Comparison of ENCODE assay signal across 25 cellular contexts in genomic region chr5:77960863-77961396, GRCh38.
A peak's percentile ranks its signal among the peaks of the same experiment; 100 is the strongest.
DNase-seq lines count a peak whose midpoint lies in the region; ATAC-seq and TF ChIP-seq lines count a peak whose summit lies in the region.
"Had no signal": no experiment of that assay in that cellular context is flagged by ENCODE, and none has a peak within 500 bp of the region (broad histone marks: within the 10 kb centered on the region; RNA-seq: fewer than 3 reads in every experiment).

No MANE protein-coding gene starts in this region.

- H3F3A ChIP-seq in neural progenitor cell (ENCODE audit: low read depth): peaks cover 38% of the 10 kb centered on the region

- H3K4me1 Mint-ChIP-seq in activated CD4-positive, alpha-beta T cell treated with anti-CD3 and anti-CD28 coated beads for 36 hours: peaks cover 18% of the 10 kb centered on the region
- peaks cover 8% of the 10 kb centered on the region for H3K4me1 Mint-ChIP-seq in T-helper 17 cell
- H3K4me1 Mint-ChIP-seq in neural progenitor cell: peaks cover 35% of the 10 kb centered on the region
- H3K4me1 Mint-ChIP-seq: memory B cell had no signal

- H3K9me3 ChIP-seq in T-helper 17 cell (ENCODE audit: control insufficient read depth, low read length, poor library complexity, severe bottlenecking) (no peaks in the 10 kb centered on the region), neural progenitor cell (ENCODE audit: low read depth) (no peaks in the 10 kb centered on the region)
- H3K9me3 ChIP-seq: colonic mucosa, HAP-1, heart right ventricle, ovary, sigmoid colon, SK-N-SH, upper lobe of right lung had no signal

- H3K4me2 ChIP-seq in neural progenitor cell: no peak overlapping the region
- H3K4me2 ChIP-seq: SK-N-SH had no signal

- no peak overlapping the region for H3K9ac ChIP-seq in neural progenitor cell
- H3K9ac ChIP-seq: SK-N-SH had no signal

- no peak overlapping the region for H3K27ac ChIP-seq in neural progenitor cell
- H3K27ac ChIP-seq: colonic mucosa, heart right ventricle, ovary, sigmoid colon, upper lobe of right lung had no signal

- peaks cover 45% of the 10 kb centered on the region for H3K4me1 ChIP-seq in neural progenitor cell
- H3K4me1 ChIP-seq: colonic mucosa, upper lobe of right lung had no signal

- DNase-seq in activated CD4-positive, alpha-beta T cell treated with anti-CD3 and anti-CD28 coated beads for 36 hours: no peak
- no peak for DNase-seq in activated CD4-positive, alpha-beta T cell treated with anti-CD3 and anti-CD28 coated beads, Interleukin-2, amount 50 U/mL, for 1 hour
- DNase-seq in NCI-H1436 treated with DMSO at 0.1 percent for 48 hours (lab: John Stamatoyannopoulos, UW) (peak; percentile 66), T-helper 17 cell (no peak), neural progenitor cell (ENCODE audit: low spot score) (peak; percentile 27), AG08396 (ENCODE audit: low spot score) (no peak)
- DNase-seq: activated CD4-positive, alpha-beta T cell treated with anti-CD3 and anti-CD28 coated beads for 4 hours; activated T-cell treated with anti-CD3 and anti-CD28 coated beads, Interleukin-2, amount 50 U/mL, for 1 hour; CD4-positive, alpha-beta T cell; colonic mucosa; heart right ventricle; Karpas-422; NCI-H345; ovary; sigmoid colon; SK-N-SH; T-helper 9 cell; upper lobe of right lung had no signal

- H3K79me2 ChIP-seq in neural progenitor cell (ENCODE audit: low read depth): no peaks in the 10 kb centered on the region

- no peak overlapping the region for H2AFZ ChIP-seq in neural progenitor cell (replicated peaks)

- ATAC-seq in activated CD4-positive, alpha-beta T cell treated with anti-CD3 and anti-CD28 coated beads for 36 hours: peak; percentile 57
- peak; percentile 61 for ATAC-seq in T-helper 17 cell
- ATAC-seq in HG03097 (IDR thresholded peaks at IDR 0.05; ENCODE audit: low FRiP score, unreplicated experiment): no peak
- no peak for ATAC-seq in GM18511 (IDR thresholded peaks at IDR 0.05; ENCODE audit: unreplicated experiment)
- ATAC-seq: heart right ventricle; naive thymus-derived CD4-positive, alpha-beta T cell; upper lobe of right lung had no signal

- no peaks in the 10 kb centered on the region for H3K9me3 Mint-ChIP-seq in activated CD4-positive, alpha-beta T cell treated with anti-CD3 and anti-CD28 coated beads for 36 hours (ENCODE audit: low read depth)
- peaks cover 4% of the 10 kb centered on the region for H3K9me3 Mint-ChIP-seq in neural progenitor cell
- H3K9me3 Mint-ChIP-seq: activated naive CD4-positive, alpha-beta T cell treated with anti-CD3 and anti-CD28 coated beads for 36 hours; CD4-positive, alpha-beta T cell; memory B cell; naive thymus-derived CD4-positive, alpha-beta T cell; stimulated activated naive CD8-positive, alpha-beta T cell treated with anti-CD3 and anti-CD28 coated beads, Interleukin-15, Interleukin-2, amounts not matched to agents 100 ng/mL and 50 ng/mL, for 24 hours had no signal

- POLR2A ChIA-PET in activated CD4-positive, alpha-beta T cell treated with anti-CD3 and anti-CD28 coated beads for 36 hours (lab: Charles Lee): interaction anchor here (0.6 kb wide), 1 partner anchor 243 kb away, joined by 4 read pairs; no protein-coding TSS in a partner anchor

- peaks cover 26% of the 10 kb centered on the region for H3K27me3 Mint-ChIP-seq in activated CD4-positive, alpha-beta T cell treated with anti-CD3 and anti-CD28 coated beads for 36 hours
- peaks cover 36% of the 10 kb centered on the region for H3K27me3 Mint-ChIP-seq in T-helper 17 cell
- H3K27me3 Mint-ChIP-seq in neural progenitor cell (ENCODE audit: insufficient read depth, low read depth): peaks cover 44% of the 10 kb centered on the region

- CTCF ChIA-PET in activated CD4-positive, alpha-beta T cell treated with anti-CD3 and anti-CD28 coated beads for 36 hours (lab: Charles Lee): no interaction called here

- H3K4me3 Mint-ChIP-seq in activated CD4-positive, alpha-beta T cell treated with anti-CD3 and anti-CD28 coated beads for 36 hours: no peak overlapping the region
- no peak overlapping the region for H3K4me3 Mint-ChIP-seq in T-helper 17 cell
- H3K4me3 Mint-ChIP-seq in neural progenitor cell: no peak overlapping the region
- H3K4me3 Mint-ChIP-seq: activated naive CD4-positive, alpha-beta T cell treated with anti-CD3 and anti-CD28 coated beads for 36 hours; CD4-positive, alpha-beta T cell; memory B cell; stimulated activated naive CD8-positive, alpha-beta T cell treated with anti-CD3 and anti-CD28 coated beads, Interleukin-15, Interleukin-2, amounts not matched to agents 100 ng/mL and 50 ng/mL, for 24 hours had no signal

- intact Hi-C loops in activated CD4-positive, alpha-beta T cell treated with anti-CD3 and anti-CD28 coated beads for 36 hours (cut with DNase I, micrococcal nuclease): no loop called here

- no peak overlapping the region for H3K27ac Mint-ChIP-seq in activated CD4-positive, alpha-beta T cell treated with anti-CD3 and anti-CD28 coated beads for 36 hours
- H3K27ac Mint-ChIP-seq in T-helper 17 cell (no peak overlapping the region), neural progenitor cell (no peak overlapping the region)
- H3K27ac Mint-ChIP-seq: activated naive CD4-positive, alpha-beta T cell treated with anti-CD3 and anti-CD28 coated beads for 36 hours; CD4-positive, alpha-beta T cell; memory B cell; naive thymus-derived CD4-positive, alpha-beta T cell; stimulated activated naive CD8-positive, alpha-beta T cell treated with anti-CD3 and anti-CD28 coated beads, Interleukin-15, Interleukin-2, amounts not matched to agents 100 ng/mL and 50 ng/mL, for 24 hours had no signal

- peaks cover 23% of the 10 kb centered on the region for H4K20me1 ChIP-seq in neural progenitor cell (ENCODE audit: low read depth)

- TF ChIP-seq CTCF in neural progenitor cell (IDR thresholded peaks at IDR 0.05): no peak

- no peak overlapping the region for H3K4me3 ChIP-seq in neural progenitor cell
- H3K4me3 ChIP-seq: colonic mucosa, HAP-1, heart right ventricle, ovary, sigmoid colon, upper lobe of right lung had no signal

- H3K36me3 ChIP-seq in neural progenitor cell: no peaks in the 10 kb centered on the region
- H3K36me3 ChIP-seq: colonic mucosa, HAP-1, heart right ventricle, ovary, sigmoid colon, upper lobe of right lung had no signal

- H3K27me3 ChIP-seq in neural progenitor cell: peaks cover 100% of the 10 kb centered on the region
- H3K27me3 ChIP-seq: ovary had no signal

- no peaks in the 10 kb centered on the region for H3K36me3 Mint-ChIP-seq in activated CD4-positive, alpha-beta T cell treated with anti-CD3 and anti-CD28 coated beads for 36 hours (ENCODE audit: low read depth)
- H3K36me3 Mint-ChIP-seq in T-helper 17 cell (ENCODE audit: low read depth) (no peaks in the 10 kb centered on the region), neural progenitor cell (no peaks in the 10 kb centered on the region)
- H3K36me3 Mint-ChIP-seq: memory B cell had no signal

Comparison
In these comparisons a context has a peak if more than half of its experiments do, and no peak if none do; other contexts are left out.
1. ATAC-seq: peak in activated CD4-positive, alpha-beta T cell treated with anti-CD3 and anti-CD28 coated beads for 36 hours (single experiment) and T-helper 17 cell (single experiment); none in HG03097 (single experiment) and GM18511 (single experiment).
2. DNase-seq: peak in NCI-H1436 treated with DMSO at 0.1 percent for 48 hours (single experiment) and neural progenitor cell (single experiment); none in activated CD4-positive, alpha-beta T cell treated with anti-CD3 and anti-CD28 coated beads for 36 hours (single experiment), activated CD4-positive, alpha-beta T cell treated with anti-CD3 and anti-CD28 coated beads, Interleukin-2, amount 50 U/mL, for 1 hour (single experiment), T-helper 17 cell (0 of 3) and AG08396 (single experiment).